15 cellular contexts compared by ENCODE assay signal in genomic region chr4:68576272-68577100, GRCh38. TPM values are rescaled to one million over a fixed set of nuclear protein-coding genes. Genes with fewer than 3 reads are reported as not detected.
DNase-seq lines count a peak whose midpoint lies in the region; ATAC-seq and TF ChIP-seq lines count a peak whose summit lies in the region.
"Had no signal": no experiment of that assay in that cellular context is flagged by ENCODE, and none has a peak within 500 bp of the region (broad histone marks: within the 10 kb centered on the region; RNA-seq: fewer than 3 reads in every experiment).

Gene UGT2B17 (minus strand): TSS chr4:68576322. CDS start chr4:68568484, 7,838 bp downstream.

- no peaks in the 10 kb centered on the region for H3K9me3 ChIP-seq in OCI-LY7 (ENCODE audit: low read length)
- H3K9me3 ChIP-seq in lower lobe of right lung, result no peaks in the 10 kb centered on the region

- CTCF ChIA-PET in OCI-LY7 (lab: Charles Lee; ENCODE audit: unreplicated experiment), result no interaction called here

- POLR2A ChIA-PET in OCI-LY7 (lab: Charles Lee), result no interaction called here

- ATAC-seq in GM19397 (IDR thresholded peaks at IDR 0.05; ENCODE audit: unreplicated experiment) (peak; percentile 69), HG02981 (IDR thresholded peaks at IDR 0.05; ENCODE audit: unreplicated experiment) (peak; percentile 93), lower lobe of right lung (no peak)
- ATAC-seq in stimulated activated naive CD8-positive, alpha-beta T cell treated with anti-CD3 and anti-CD28 coated beads, Interleukin-15, amount 100 ng/mL, for 72 hours, result no peak
- ATAC-seq: esophagus mucosa; stimulated activated naive CD8-positive, alpha-beta T cell treated with anti-CD3 and anti-CD28 coated beads, Interleukin-15, Interleukin-2, amounts not matched to agents 100 U/mL and 50 U/mL, for 24 hours had no signal

- H2AFZ ChIP-seq in OCI-LY7 (ENCODE audit: low read length), result peak within 1 kb of the TSS; percentile 66; the same call in 1 of the 2 replicates

- H3K36me3 ChIP-seq in OCI-LY7 (ENCODE audit: insufficient read depth, low read length) (no peaks in the 10 kb centered on the region), lower lobe of right lung (no peaks in the 10 kb centered on the region)

- no peaks in the 10 kb centered on the region for H4K20me1 ChIP-seq in OCI-LY7 (ENCODE audit: insufficient read depth, low read length)

- H3K9me2 ChIP-seq in OCI-LY7 (ENCODE audit: insufficient read depth, low read length), result no peaks in the 10 kb centered on the region

- intact Hi-C loops in OCI-LY7 (cut with micrococcal nuclease; ENCODE audit: unreplicated experiment) (no loop called here), lower lobe of right lung (cut with DNase I) (no loop called here)

- DNase-seq in OCI-LY7 (ENCODE audit: low spot score), result peak; percentile 1
- DNase-seq in NOMO-1 (lab: John Stamatoyannopoulos, UW; ENCODE audit: unreplicated experiment in 2 of 2), result no peak
- DNase-seq in lower lobe of right lung, result no peak
- no peak for DNase-seq in NCI-H1436 (lab: John Stamatoyannopoulos, UW)
- DNase-seq in stimulated activated naive CD8-positive, alpha-beta T cell treated with anti-CD3 and anti-CD28 coated beads, Interleukin-15, amount 100 ng/mL, for 72 hours, result no peak
- DNase-seq: NCI-H748 treated with DMSO at 0.1 percent for 48 hours; stimulated activated CD4-positive, alpha-beta T cell treated with anti-CD3 and anti-CD28 coated beads, Interleukin-15, amount 100 ng/mL, for 24 hours; stimulated activated naive CD8-positive, alpha-beta T cell treated with anti-CD3 and anti-CD28 coated beads, Interleukin-15, Interleukin-2, amounts not matched to agents 100 U/mL and 50 U/mL, for 24 hours had no signal

- peak within 1 kb of the TSS; percentile 76 for H3K4me3 ChIP-seq in GM12875 (ENCODE audit: low read depth, low read length)
- no peak within 1 kb of the TSS for H3K4me3 ChIP-seq in OCI-LY7 (ENCODE audit: low read depth, low read length, poor library complexity, severe bottlenecking)
- no peak within 1 kb of the TSS for H3K4me3 ChIP-seq in lower lobe of right lung

- H3K4me1 ChIP-seq in OCI-LY7 (ENCODE audit: insufficient read depth, low read length, poor library complexity, severe bottlenecking), result peaks cover 10% of the 10 kb centered on the region
- no peaks in the 10 kb centered on the region for H3K4me1 ChIP-seq in lower lobe of right lung

- no peaks in the 10 kb centered on the region for H3K79me2 ChIP-seq in OCI-LY7 (ENCODE audit: insufficient read depth, low read depth, low read length)

- no peak for TF ChIP-seq CTCF in GM12875 (IDR thresholded peaks at IDR 0.05; ENCODE audit: borderline replicate concordance, insufficient read depth, low read depth, low read length)
- no peak for TF ChIP-seq CTCF in OCI-LY7 (conservative IDR thresholded peaks at IDR 0.05; ENCODE audit: low read length)
- TF ChIP-seq CTCF in lower lobe of right lung (IDR thresholded peaks at IDR 0.05), result no peak

- 0 out of 2 replicates have a peak within 1 kb of the TSS, but pooled peaks have one; percentile 26 for H3K4me2 ChIP-seq in OCI-LY7 (ENCODE audit: low read length)

- H3K4me1 Mint-ChIP-seq in stimulated activated naive CD8-positive, alpha-beta T cell treated with anti-CD3 and anti-CD28 coated beads, Interleukin-15, amount 100 ng/mL, for 72 hours, result no peaks in the 10 kb centered on the region
- H3K4me1 Mint-ChIP-seq: nephron had no signal

- H3K4me3 Mint-ChIP-seq in stimulated activated naive CD8-positive, alpha-beta T cell treated with anti-CD3 and anti-CD28 coated beads, Interleukin-15, amount 100 ng/mL, for 72 hours, result no peak within 1 kb of the TSS
- H3K4me3 Mint-ChIP-seq: nephron had no signal

- no peak within 1 kb of the TSS for H3K27ac Mint-ChIP-seq in stimulated activated naive CD8-positive, alpha-beta T cell treated with anti-CD3 and anti-CD28 coated beads, Interleukin-15, amount 100 ng/mL, for 72 hours
- H3K27ac Mint-ChIP-seq: nephron had no signal

- H3K27ac ChIP-seq in OCI-LY7 (ENCODE audit: low read depth, low read length, poor library complexity, severe bottlenecking) (no peak within 1 kb of the TSS), lower lobe of right lung (no peak within 1 kb of the TSS)

- no peaks in the 10 kb centered on the region for H3K27me3 Mint-ChIP-seq in stimulated activated naive CD8-positive, alpha-beta T cell treated with anti-CD3 and anti-CD28 coated beads, Interleukin-15, amount 100 ng/mL, for 72 hours

- BruUV-seq in OCI-LY7 (replicated peaks; lab: Mats Ljungman, UMichigan), result no TSS peak

- H3K27me3 ChIP-seq in lower lobe of right lung (ENCODE audit: low read depth), result no peaks in the 10 kb centered on the region

- H3K9me3 Mint-ChIP-seq in stimulated activated naive CD8-positive, alpha-beta T cell treated with anti-CD3 and anti-CD28 coated beads, Interleukin-15, amount 100 ng/mL, for 72 hours, result no peaks in the 10 kb centered on the region

RNA-seq across cellular contexts. Expression of gene UGT2B17, which starts in this region (rescaled TPM):
- not detected in 2 replicates for total RNA-seq in OCI-LY7 (2014; rRNA removed; shearing (Covaris generic))
- not detected in 2 replicates for total RNA-seq in OCI-LY7 (2022)
- total RNA-seq in lower lobe of right lung, result 0.18 TPM
- total RNA-seq: H4; T-helper 1 cell treated with Interleukin-12 subunit alpha and Interleukin-12 subunit beta and Interleukin-4 antibody, amounts not matched to agents 30 ng/mL and 1 ng/mL, for 36 hours had no signal

Comparison
In these comparisons a context has a peak if more than half of its experiments do, and no peak if none do; other contexts are left out.
1. Peak in DNase-seq and H3K4me2 ChIP-seq in OCI-LY7; RNA of the gene not detected or under 1 TPM.
2. ATAC-seq: peak in GM19397 (single experiment) and HG02981 (single experiment); none in lower lobe of right lung (0 of 2) and stimulated activated naive CD8-positive, alpha-beta T cell treated with anti-CD3 and anti-CD28 coated beads, Interleukin-15, amount 100 ng/mL, for 72 hours (single experiment).